In genomic region chr3:30578479-30578878, GRCh38 we compare ENCODE assay signal across 8 cellular contexts. TPM values are rescaled to one million over a fixed set of nuclear protein-coding genes. Genes with fewer than 3 reads are reported as not detected.
DNase-seq lines count a peak whose midpoint lies in the region; ATAC-seq and TF ChIP-seq lines count a peak whose summit lies in the region.

No MANE protein-coding gene starts in this region.

- DNase-seq in breast epithelium (ENCODE audit: low spot score in 2 of 2) = no peak
- peak; percentile 94 for DNase-seq in myocyte (ENCODE audit: low read depth)
- DNase-seq in immature natural killer cell = no peak
- DNase-seq in activated CD4-positive, alpha-beta T cell treated with anti-CD3 and anti-CD28 coated beads, Interleukin-2, amount 50 U/mL, for 48 hours = no peak
- DNase-seq in iPS-NIHi11 (ENCODE audit: low spot score) = no peak
- DNase-seq in esophagus muscularis mucosa (ENCODE audit: extremely low spot score) = no peak

- no peak for TF ChIP-seq EP300 in esophagus muscularis mucosa (IDR thresholded peaks at IDR 0.05)

- 71% methylated on average over 4 of the region's 4 CpGs for WGBS in esophagus muscularis mucosa

- TF ChIP-seq CTCF in breast epithelium (IDR thresholded peaks at IDR 0.05) (no peak), esophagus muscularis mucosa (IDR thresholded peaks at IDR 0.05) (no peak)

- H3K36me3 Mint-ChIP-seq in immature natural killer cell = peaks cover 0 to 3% (median 0%) of the 10 kb centered on the region in 3 donors

- no peak overlapping the region; a peak in 1 of 20 replicates for H3K4me3 ChIP-seq in BLaER1 treated with 17β-estradiol and CSF1 and Interleukin-3, amounts not matched to agents 10 nM and 100 nM
- H3K4me3 ChIP-seq in breast epithelium (no peak overlapping the region), esophagus muscularis mucosa (no peak overlapping the region)

- H3K4me1 Mint-ChIP-seq in immature natural killer cell = no peaks in the 10 kb centered on the region

- H3K4me3 Mint-ChIP-seq in immature natural killer cell = no peak overlapping the region

- no peaks in the 10 kb centered on the region for H3K27me3 ChIP-seq in BLaER1 treated with 17β-estradiol and CSF1 and Interleukin-3, amounts not matched to agents 10 nM and 100 nM
- H3K27me3 ChIP-seq in breast epithelium (no peaks in the 10 kb centered on the region), esophagus muscularis mucosa (no peaks in the 10 kb centered on the region)

- H4K20me1 ChIP-seq in BLaER1 treated with 17β-estradiol and CSF1 and Interleukin-3, amounts not matched to agents 10 nM and 100 nM = no peaks in the 10 kb centered on the region

- no peak for TF ChIP-seq POLR2A in breast epithelium (IDR thresholded peaks at IDR 0.05)
- TF ChIP-seq POLR2A in esophagus muscularis mucosa (IDR thresholded peaks at IDR 0.05; ENCODE audit: low read depth) = no peak

- peak; percentile 38 for ATAC-seq in HG03175 (IDR thresholded peaks at IDR 0.05; ENCODE audit: unreplicated experiment)

- peak overlapping the region in 6 of 11 experiments; percentile 2 to 48 (median 27); a peak in 8 of 22 replicates for H3K27ac ChIP-seq in BLaER1 treated with 17β-estradiol and CSF1 and Interleukin-3, amounts not matched to agents 10 nM and 100 nM
- H3K27ac ChIP-seq in breast epithelium (peak overlapping the region; percentile 49 to 57), esophagus muscularis mucosa (replicated peaks in 1 of 4) (no peak overlapping the region)

- H3K27me3 Mint-ChIP-seq in immature natural killer cell (ENCODE audit: low read depth in 3 of 3) = no peaks in the 10 kb centered on the region

- H3K27ac Mint-ChIP-seq in immature natural killer cell = no peak overlapping the region

- intact Hi-C loops in breast epithelium (cut with DNase I; ENCODE audit: low total_unique reads) (no loop called here), esophagus muscularis mucosa (cut with DNase I) (no loop called here)

- peak overlapping the region; percentile 42 to 79 (median 73) for H3K4me2 ChIP-seq in BLaER1 treated with 17β-estradiol and CSF1 and Interleukin-3, amounts not matched to agents 10 nM and 100 nM

- peaks cover 21 to 30% (median 26%) of the 10 kb centered on the region in 10 experiments for H3K4me1 ChIP-seq in BLaER1 treated with 17β-estradiol and CSF1 and Interleukin-3, amounts not matched to agents 10 nM and 100 nM
- H3K4me1 ChIP-seq in breast epithelium (no peaks in the 10 kb centered on the region), esophagus muscularis mucosa (peaks cover 0 to 11% (median 5%) of the 10 kb centered on the region in 4 donors)

- H3K9ac ChIP-seq in BLaER1 treated with 17β-estradiol and CSF1 and Interleukin-3, amounts not matched to agents 10 nM and 100 nM = no peak overlapping the region

- H3K9me3 ChIP-seq in BLaER1 treated with 17β-estradiol and CSF1 and Interleukin-3, amounts not matched to agents 10 nM and 100 nM (replicated peaks in 1 of 11) = 0 out of 22 replicates have a peak, but pooled peaks cover 0 to 4% (median 0%) of the 10 kb centered on the region in 11 experiments
- H3K9me3 ChIP-seq in breast epithelium = no peaks in the 10 kb centered on the region
- no peaks in the 10 kb centered on the region for H3K9me3 ChIP-seq in esophagus muscularis mucosa

- H3K9me3 Mint-ChIP-seq in immature natural killer cell = no peaks in the 10 kb centered on the region

- no peaks in the 10 kb centered on the region for H3K36me3 ChIP-seq in BLaER1 treated with 17β-estradiol and CSF1 and Interleukin-3, amounts not matched to agents 10 nM and 100 nM
- H3K36me3 ChIP-seq in breast epithelium (no peaks in the 10 kb centered on the region), esophagus muscularis mucosa (no peaks in the 10 kb centered on the region)

RNA-seq across cellular contexts. Expression of gene TGFBR2, which starts 27.9 kb away (rescaled TPM):
- total RNA-seq in breast epithelium = 100 to 1,000 TPM; 205 to 281 (median 243) TPM
- total RNA-seq in myocyte = 102 and 106 TPM in 2 replicates
- 109 TPM for polyA plus RNA-seq in myocyte (2012)
- polyA plus RNA-seq in immature natural killer cell = 100 to 1,000 TPM in 1 of 3 donors, 10 to 100 TPM in 2; 36.8 to 101 (median 43.6) TPM
- total RNA-seq in esophagus muscularis mucosa = 100 to 1,000 TPM; 202 to 292 (median 261) TPM

Comparison
In these comparisons a context has a peak if more than half of its experiments do, and no peak if none do; other contexts are left out.
1. H3K27ac ChIP-seq: peak in BLaER1 treated with 17β-estradiol and CSF1 and Interleukin-3, amounts not matched to agents 10 nM and 100 nM (6 of 11) and breast epithelium (2 of 2); none in esophagus muscularis mucosa (0 of 4).